Comparison of ENCODE assay signal across 8 cellular contexts in the genomic region with DNA sequence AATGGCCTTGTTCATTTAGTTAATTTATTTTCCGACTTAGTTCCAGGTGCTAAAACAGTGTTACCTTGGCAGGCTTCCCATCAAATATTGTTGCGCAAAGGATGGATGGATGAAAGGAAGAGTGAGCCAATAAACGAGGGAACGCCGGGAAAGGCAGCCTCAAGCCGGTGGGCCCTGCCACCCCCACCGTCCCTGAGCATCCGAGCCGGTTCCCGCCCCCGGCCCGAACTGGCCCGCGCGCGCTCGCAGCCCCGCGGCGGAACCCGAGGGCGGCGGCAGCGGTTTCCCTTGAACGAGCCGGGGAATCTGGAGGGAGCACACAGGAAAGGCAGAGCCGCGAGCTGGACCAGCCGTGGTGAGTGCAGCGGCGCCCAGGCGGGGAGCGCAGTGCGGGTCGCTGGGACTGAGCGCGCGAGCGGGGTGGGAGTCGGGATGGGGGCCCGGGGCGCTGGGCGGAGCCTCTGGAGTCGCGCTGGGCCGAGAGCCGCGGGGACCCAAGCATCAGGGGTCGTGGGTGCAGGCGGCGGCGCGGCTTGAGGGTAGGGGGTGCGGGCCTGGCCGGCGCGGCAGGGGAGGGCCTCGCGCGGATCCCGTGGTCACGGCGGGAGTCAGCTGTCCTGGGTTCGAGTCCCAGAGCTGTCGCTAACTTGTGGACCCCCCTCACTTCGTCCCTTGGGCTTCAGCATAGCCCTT. TPM values are rescaled to one million over a fixed set of nuclear protein-coding genes. Genes with fewer than 3 reads are reported as not detected.
DNase-seq lines count a peak whose midpoint lies in the region; ATAC-seq and TF ChIP-seq lines count a peak whose summit lies in the region.

A gene with protein sequence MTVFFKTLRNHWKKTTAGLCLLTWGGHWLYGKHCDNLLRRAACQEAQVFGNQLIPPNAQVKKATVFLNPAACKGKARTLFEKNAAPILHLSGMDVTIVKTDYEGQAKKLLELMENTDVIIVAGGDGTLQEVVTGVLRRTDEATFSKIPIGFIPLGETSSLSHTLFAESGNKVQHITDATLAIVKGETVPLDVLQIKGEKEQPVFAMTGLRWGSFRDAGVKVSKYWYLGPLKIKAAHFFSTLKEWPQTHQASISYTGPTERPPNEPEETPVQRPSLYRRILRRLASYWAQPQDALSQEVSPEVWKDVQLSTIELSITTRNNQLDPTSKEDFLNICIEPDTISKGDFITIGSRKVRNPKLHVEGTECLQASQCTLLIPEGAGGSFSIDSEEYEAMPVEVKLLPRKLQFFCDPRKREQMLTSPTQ (plus strand): TSS at position 331 of the 693 bp plus-strand sequence. CDS start 4,057 bp downstream, outside the sequence.

- POLR2A ChIA-PET in PC-3 (lab: Charles Lee; ENCODE audit: unreplicated experiment): interaction anchor here (0.5 kb wide), 1 partner anchor 518 kb away, joined by 5 read pairs; no protein-coding TSS in a partner anchor

- peak within 1 kb of the TSS; percentile 82 for H3K4me2 ChIP-seq in PC-3 (ENCODE audit: low read length)

- peak within 1 kb of the TSS; percentile 100 for H2AFZ ChIP-seq in PC-3 (ENCODE audit: low read length)

- H3K9me3 ChIP-seq in HUES6 (ENCODE audit: control insufficient read depth, insufficient read depth, low read depth, low read length) (no peaks in the 10 kb centered on the region), PC-3 (ENCODE audit: low read length) (no peaks in the 10 kb centered on the region), esophagus (ENCODE audit: control insufficient read depth in 2 of 2, insufficient read depth in 1 of 2, low read depth in 1 of 2, low read length in 1 of 2) (no peaks in the 10 kb centered on the region), muscle layer of colon (ENCODE audit: low read length) (no peaks in the 10 kb centered on the region)

- WGBS in esophagus, 2 donors: 0 to 1% methylated on average over 65 to 66 of the region's 66 CpGs

- no TSS peak for BruUV-seq in PC-3 (replicated peaks; lab: Mats Ljungman, UMichigan)

- H4K20me1 ChIP-seq in PC-3 (ENCODE audit: low read length): no peaks in the 10 kb centered on the region

- H3K27me3 ChIP-seq in HUES6 (ENCODE audit: control insufficient read depth, insufficient read depth, low read length) (no peaks in the 10 kb centered on the region), PC-3 (ENCODE audit: low read length) (no peaks in the 10 kb centered on the region), esophagus (ENCODE audit: control insufficient read depth in 1 of 2, insufficient read depth in 2 of 2, low read length in 2 of 2) (no peaks in the 10 kb centered on the region), muscle layer of colon (ENCODE audit: control insufficient read depth in 1 of 2, insufficient read depth in 2 of 2, low read length in 2 of 2) (no peaks in the 10 kb centered on the region)

- H3F3A ChIP-seq in PC-3 (ENCODE audit: low read length, unreplicated experiment): no peaks in the 10 kb centered on the region

- H3K4me3 ChIP-seq in HUES6 (ENCODE audit: low read depth, low read length) (peak within 1 kb of the TSS; percentile 76), PC-3 (ENCODE audit: low read length) (peak within 1 kb of the TSS; percentile 84), esophagus (ENCODE audit: low read depth in 1 of 2, low read length in 2 of 2) (peak within 1 kb of the TSS; percentile 76 to 89), muscle layer of colon (ENCODE audit: low read depth in 1 of 2, low read length in 2 of 2) (peak within 1 kb of the TSS; percentile 53 to 92)

- CTCF ChIA-PET in PC-3 (lab: Charles Lee): no interaction called here

- no peaks in the 10 kb centered on the region for H3K9me2 ChIP-seq in PC-3 (replicated peaks; ENCODE audit: low read length)

- intact Hi-C loops in PC-3 (cut with micrococcal nuclease): loop anchor here (5.0 kb wide), 1 partner anchor 101 kb away; no protein-coding TSS in a partner anchor

- H3K4me1 ChIP-seq in HUES6 (ENCODE audit: control insufficient read depth, insufficient read depth, low read length) (peaks cover 12% of the 10 kb centered on the region), PC-3 (ENCODE audit: insufficient read depth, low read length) (peaks cover 5% of the 10 kb centered on the region), esophagus (ENCODE audit: control insufficient read depth in 2 of 2, insufficient read depth in 2 of 2, low read length in 1 of 2) (peaks cover 0 to 5% of the 10 kb centered on the region in 2 donors), muscle layer of colon (ENCODE audit: insufficient read depth, low read length) (peaks cover 22% of the 10 kb centered on the region)

- H3K36me3 ChIP-seq in HUES6 (ENCODE audit: control insufficient read depth, insufficient read depth, low read length): peaks cover 13% of the 10 kb centered on the region; the same call in 1 of the 2 replicates
- H3K36me3 ChIP-seq in PC-3 (ENCODE audit: low read depth, low read length): no peaks in the 10 kb centered on the region
- H3K36me3 ChIP-seq in esophagus (ENCODE audit: control insufficient read depth in 2 of 2, insufficient read depth in 2 of 2, low read length in 1 of 2): no peaks in the 10 kb centered on the region
- peaks cover 7% of the 10 kb centered on the region for H3K36me3 ChIP-seq in muscle layer of colon (ENCODE audit: insufficient read depth, low read length)

- H3K79me2 ChIP-seq in PC-3 (ENCODE audit: low read length): peaks cover 18% of the 10 kb centered on the region

- ATAC-seq in GM21447 (IDR thresholded peaks at IDR 0.05; ENCODE audit: unreplicated experiment) (peak; percentile 92), PC-3 (peak; percentile 98)

- H3K9ac ChIP-seq in HUES6 (ENCODE audit: low read length) (peak within 1 kb of the TSS; percentile 85), PC-3 (ENCODE audit: low read length) (peak within 1 kb of the TSS; percentile 88), muscle layer of colon (ENCODE audit: low read length) (peak within 1 kb of the TSS; percentile 85)

- H3K27ac ChIP-seq in HUES6 (ENCODE audit: low read depth, low read length) (peak within 1 kb of the TSS; percentile 44), PC-3 (ENCODE audit: low read length) (no peak within 1 kb of the TSS), esophagus (ENCODE audit: low read depth in 2 of 2, low read length in 1 of 2) (peak within 1 kb of the TSS; percentile 50 to 56), muscle layer of colon (ENCODE audit: low read depth, low read length) (peak within 1 kb of the TSS; percentile 65)

- no peak for TF ChIP-seq CTCF in PC-3 (conservative IDR thresholded peaks at IDR 0.05; ENCODE audit: low read depth, low read length)

- DNase-seq in DMS 273 treated with DMSO at 0.1 percent for 48 hours (lab: John Stamatoyannopoulos, UW) (peak; percentile 69), PC-3 (peak; percentile 71)
- peak; percentile 79 for DNase-seq in activated T-cell treated with anti-CD3 and anti-CD28 coated beads, Interleukin-2, amount 50 U/mL, for 1 hour
- DNase-seq in stimulated activated CD8-positive, alpha-beta memory T cell treated with anti-CD3 and anti-CD28 coated beads, Interleukin-7, amount 100 ng/mL, for 24 hours (ENCODE audit: low read depth): peak; percentile 62

RNA-seq across cellular contexts. Expression of the gene that starts here (rescaled TPM):
- total RNA-seq in PC-3 (2014; rRNA removed): 38.2 and 40.3 TPM in 2 replicates
- polyA plus RNA-seq in esophagus: 10 to 100 TPM; 11.1 to 12.1 TPM
